20 cellular contexts compared by ENCODE assay signal in genomic region chr2:179255129-179255528, GRCh38.
DNase-seq lines count a peak whose midpoint lies in the region; ATAC-seq and TF ChIP-seq lines count a peak whose summit lies in the region.
"Had no signal": no experiment of that assay in that cellular context is flagged by ENCODE, and none has a peak within 500 bp of the region (broad histone marks: within the 10 kb centered on the region; RNA-seq: fewer than 3 reads in every experiment).

No MANE protein-coding gene starts in this region.

- ATAC-seq in GM19035 (IDR thresholded peaks at IDR 0.05; ENCODE audit: unreplicated experiment): peak; percentile 29
- ATAC-seq in HG02884 (IDR thresholded peaks at IDR 0.05; ENCODE audit: unreplicated experiment): peak; percentile 30
- peak; percentile 42 for ATAC-seq in HG03571 (IDR thresholded peaks at IDR 0.05; ENCODE audit: unreplicated experiment)
- no peak for ATAC-seq in HG03457 (IDR thresholded peaks at IDR 0.05; ENCODE audit: unreplicated experiment)
- ATAC-seq: naive thymus-derived CD4-positive, alpha-beta T cell; pancreas had no signal

- TF ChIP-seq CTCF in GM12865 (IDR thresholded peaks at IDR 0.05; ENCODE audit: insufficient read depth, low read depth, low read length, missing control alignments): no peak

- peak; percentile 31 for DNase-seq in GM12865 (ENCODE audit: low read depth)
- DNase-seq in SHP77 treated with DMSO at 0.1 percent for 48 hours (lab: John Stamatoyannopoulos, UW): no peak
- no peak for DNase-seq in anterior cingulate cortex (lab: John Stamatoyannopoulos, UW)
- no peak for DNase-seq in epidermal melanocyte (ENCODE audit: insufficient read length, low spot score)
- DNase-seq: activated CD4-positive, alpha-beta memory T cell treated with anti-CD3 and anti-CD28 coated beads, Interleukin-2, amount 10 ng/mL, durations not matched to agents 7 days and 5 days; activated naive CD4-positive, alpha-beta T cell treated with anti-CD3 and anti-CD28 coated beads, Interleukin-2, amount 50 U/mL, for 16 hours; activated T-cell treated with anti-CD3 and anti-CD28 coated beads, Interleukin-2, amount 50 U/mL, for 1 hour; CD4-positive, CD25-positive, alpha-beta regulatory T cell; effector memory CD4-positive, alpha-beta T cell; GOT3; IMR-90; naive thymus-derived CD4-positive, alpha-beta T cell; NCI-H187 treated with DMSO at 0.1 percent for 48 hours; pancreas; RPMI8226; stimulated activated CD4-positive, alpha-beta T cell treated with anti-CD3 and anti-CD28 coated beads, Interleukin-2, amount 100 ng/mL, for 24 hours had no signal

- peak overlapping the region; percentile 23; the same call in 1 of the 2 replicates for H3K4me3 ChIP-seq in GM12865 (ENCODE audit: low read depth, low read length)
- H3K4me3 ChIP-seq: pancreas had no signal
